Comparison of ENCODE assay signal across 19 cellular contexts in genomic region chr14:61264022-61264571, GRCh38. TPM values are rescaled to one million over a fixed set of nuclear protein-coding genes. Genes with fewer than 3 reads are reported as not detected.
"Had no signal": no experiment of that assay in that cellular context is flagged by ENCODE, and none has a peak within 500 bp of the region (broad histone marks: within the 10 kb centered on the region; RNA-seq: fewer than 3 reads in every experiment).

No MANE protein-coding gene starts in this region.

- H3K4me3 ChIP-seq: lung, prostate gland, tibial artery had no signal

- H3K4me3 Mint-ChIP-seq: activated CD4-positive, alpha-beta T cell treated with anti-CD3 and anti-CD28 coated beads, Interleukin-2, amount 10 ng/mL, durations not matched to agents 7 days and 5 days; activated CD8-positive, alpha-beta memory T cell treated with anti-CD3 and anti-CD28 coated beads, Interleukin-2, amount 10 ng/mL, durations not matched to agents 7 days and 5 days; activated CD8-positive, alpha-beta T cell treated with anti-CD3 and anti-CD28 coated beads for 36 hours; activated naive CD4-positive, alpha-beta T cell treated with anti-CD3 and anti-CD28 coated beads, Interleukin-2, amount 50 U/mL, for 24 hours; brain; naive thymus-derived CD4-positive, alpha-beta T cell; T-helper 2 cell treated with Interferon-gamma antibody and Interleukin-4, amounts not matched to agents 5 μg/mL and 100 μg/mL, for 36 hours had no signal

- H3K36me3 Mint-ChIP-seq: activated CD8-positive, alpha-beta memory T cell treated with anti-CD3 and anti-CD28 coated beads, Interleukin-2, amount 10 ng/mL, durations not matched to agents 7 days and 5 days; activated naive CD4-positive, alpha-beta T cell treated with anti-CD3 and anti-CD28 coated beads, Interleukin-2, amount 50 U/mL, for 24 hours; brain; naive thymus-derived CD4-positive, alpha-beta T cell had no signal

- H3K27ac ChIP-seq: prostate gland, WERI-Rb-1 had no signal

- H3K9me3 ChIP-seq: prostate gland, tibial artery had no signal

- H3K4me1 ChIP-seq: prostate gland had no signal

- H3K27ac Mint-ChIP-seq: activated CD4-positive, alpha-beta T cell treated with anti-CD3 and anti-CD28 coated beads, Interleukin-2, amount 10 ng/mL, durations not matched to agents 7 days and 5 days; activated CD8-positive, alpha-beta memory T cell treated with anti-CD3 and anti-CD28 coated beads, Interleukin-2, amount 10 ng/mL, durations not matched to agents 7 days and 5 days; activated CD8-positive, alpha-beta T cell treated with anti-CD3 and anti-CD28 coated beads for 36 hours; activated naive CD4-positive, alpha-beta T cell treated with anti-CD3 and anti-CD28 coated beads, Interleukin-2, amount 50 U/mL, for 24 hours; naive thymus-derived CD4-positive, alpha-beta T cell; T-helper 2 cell treated with Interferon-gamma antibody and Interleukin-4, amounts not matched to agents 5 μg/mL and 100 μg/mL, for 36 hours had no signal

- ATAC-seq: activated CD8-positive, alpha-beta memory T cell treated with anti-CD3 and anti-CD28 coated beads, Interleukin-2, amount 10 ng/mL, durations not matched to agents 7 days and 5 days; activated CD8-positive, alpha-beta T cell treated with anti-CD3 and anti-CD28 coated beads for 36 hours; naive thymus-derived CD4-positive, alpha-beta T cell; stimulated activated naive CD8-positive, alpha-beta T cell treated with anti-CD3 and anti-CD28 coated beads, Interleukin-15, Interleukin-2, amounts not matched to agents 100 U/mL and 50 U/mL, for 24 hours had no signal

- H3K4me1 Mint-ChIP-seq: activated CD4-positive, alpha-beta T cell treated with anti-CD3 and anti-CD28 coated beads, Interleukin-2, amount 10 ng/mL, durations not matched to agents 7 days and 5 days; activated naive CD4-positive, alpha-beta T cell treated with anti-CD3 and anti-CD28 coated beads, Interleukin-2, amount 50 U/mL, for 24 hours; naive thymus-derived CD4-positive, alpha-beta T cell had no signal

- H3K9me3 Mint-ChIP-seq: activated CD4-positive, alpha-beta T cell treated with anti-CD3 and anti-CD28 coated beads, Interleukin-2, amount 10 ng/mL, durations not matched to agents 7 days and 5 days; activated CD8-positive, alpha-beta T cell treated with anti-CD3 and anti-CD28 coated beads for 36 hours; activated naive CD4-positive, alpha-beta T cell treated with anti-CD3 and anti-CD28 coated beads, Interleukin-2, amount 50 U/mL, for 24 hours; naive thymus-derived CD4-positive, alpha-beta T cell; T-helper 2 cell treated with Interferon-gamma antibody and Interleukin-4, amounts not matched to agents 5 μg/mL and 100 μg/mL, for 36 hours had no signal

- DNase-seq: activated CD4-positive, alpha-beta T cell treated with anti-CD3 and anti-CD28 coated beads, Interleukin-2, amount 10 ng/mL, durations not matched to agents 7 days and 5 days; activated CD4-positive, CD25-positive, alpha-beta regulatory T cell treated with anti-CD3 and anti-CD28 coated beads, Interleukin-2, amount 50 U/mL, for 72 hours; activated CD8-positive, alpha-beta memory T cell treated with anti-CD3 and anti-CD28 coated beads, Interleukin-2, amount 10 ng/mL, durations not matched to agents 7 days and 5 days; activated CD8-positive, alpha-beta T cell treated with anti-CD3 and anti-CD28 coated beads for 36 hours; activated gamma-delta T cell treated with Interleukin-2 at 50 U/mL for 16 hours; activated T-cell treated with anti-CD3 and anti-CD28 coated beads for 4 hours; aorta; kidney; naive thymus-derived CD4-positive, alpha-beta T cell; stimulated activated CD4-positive, alpha-beta T cell treated with anti-CD3 and anti-CD28 coated beads, Interleukin-4, amount 100 ng/mL, for 4 hours; stimulated activated naive CD8-positive, alpha-beta T cell treated with anti-CD3 and anti-CD28 coated beads, Interleukin-15, Interleukin-2, amounts not matched to agents 100 U/mL and 50 U/mL, for 24 hours; tibial artery; WERI-Rb-1 had no signal

- H3K36me3 ChIP-seq: prostate gland, tibial artery, WERI-Rb-1 had no signal

RNA-seq across cellular contexts. Expression of gene TMEM30B, which starts 17.0 kb away (rescaled TPM):
- total RNA-seq: fibroblast of villous mesenchyme had no signal
